Comparison of ENCODE assay signal across 23 cellular contexts in the genomic region with DNA sequence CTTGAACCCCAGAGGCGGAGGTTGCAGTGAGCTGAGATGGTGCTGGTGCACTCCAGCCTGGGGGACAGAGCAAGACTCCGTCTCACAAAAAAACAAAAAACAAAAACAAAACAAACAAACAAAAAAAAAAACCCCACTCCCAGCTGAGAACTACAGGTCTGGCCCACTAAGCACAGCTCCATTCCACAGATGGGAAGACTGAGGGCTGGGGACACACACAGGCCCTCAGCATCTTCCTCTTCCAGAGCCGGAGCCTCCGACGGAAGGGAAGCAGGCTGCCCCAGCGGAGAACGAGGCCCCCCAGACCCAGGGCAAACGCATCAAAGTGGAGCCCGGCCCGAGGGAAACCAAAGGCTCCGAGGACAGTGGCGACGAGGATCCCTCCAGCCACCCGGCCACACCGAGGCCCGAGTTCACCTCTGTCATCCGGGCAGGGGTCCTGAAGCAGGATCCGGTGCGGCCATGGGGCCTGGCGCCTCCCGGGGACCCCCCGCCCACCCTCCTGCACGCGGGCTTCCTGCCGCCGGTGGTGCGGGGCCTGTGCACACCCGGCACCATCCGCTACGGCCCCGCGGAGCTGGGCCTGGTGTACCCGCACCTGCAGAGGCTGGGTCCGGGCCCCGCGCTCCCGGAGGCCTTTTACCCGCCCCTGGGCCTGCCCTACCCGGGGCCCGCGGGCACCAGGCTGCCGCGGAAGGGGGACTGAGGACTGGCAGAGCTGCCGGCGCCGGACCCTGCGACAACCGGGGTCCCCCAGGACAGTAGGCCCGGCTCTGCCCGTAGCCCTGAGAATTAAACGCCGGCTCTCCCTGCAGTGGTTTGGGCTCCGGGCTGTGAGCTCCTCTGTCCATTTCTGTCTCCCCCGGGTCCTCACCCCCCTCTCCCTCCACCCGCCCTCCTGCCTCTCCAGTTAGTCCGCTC. TPM values are rescaled to one million over a fixed set of nuclear protein-coding genes. Genes with fewer than 3 reads are reported as not detected.
"Had no signal": no experiment of that assay in that cellular context is flagged by ENCODE, and none has a peak within 500 bp of the region (broad histone marks: within the 10 kb centered on the region; RNA-seq: fewer than 3 reads in every experiment).

No MANE protein-coding gene starts in this region.

- H3K4me2 ChIP-seq: KMS-11 had no signal

- DNase-seq: IMR-90; Kasumi-1; MM.1S; NCI-H1092 treated with DMSO at 0.1 percent for 48 hours; NCI-H1436; NCI-H187; NCI-H2029; NCI-H2081 treated with DMSO at 0.1 percent for 48 hours; NCI-H2171; NCI-H226; NCI-H446; NCI-H510A; NCI-H524 treated with DMSO at 0.1 percent for 48 hours; NCI-H69; NCI-H774; NK-92 treated with Interleukin-12 subunit alpha and Interleukin-12 subunit beta, amount 100 ng/mL, for 24 hours; PC-3; SHP77 treated with DMSO at 0.1 percent for 48 hours; SJCRH30 had no signal

- H3K9ac ChIP-seq: KMS-11 had no signal

- H3K27ac ChIP-seq: KMS-11, SJCRH30 had no signal

- H3K36me3 ChIP-seq: SJCRH30 had no signal

- H3K27me3 ChIP-seq: SJCRH30 had no signal

- ATAC-seq: Panc1, PC-3, SK-N-SH treated with all-trans-retinoic acid at 6 μM for 48 hours had no signal

- H3K9me3 ChIP-seq: SJCRH30 had no signal

- H3K4me3 ChIP-seq: SJCRH30 had no signal

RNA-seq across cellular contexts. Expression of a gene that starts 25.6 kb away (rescaled TPM):
- total RNA-seq: HT-29, SJCRH30 had no signal
